In genomic region chr12:4151362-4152121, GRCh38 we compare ENCODE assay signal across 1 cellular context.
TF ChIP-seq lines count a peak whose summit lies in the region.

No MANE protein-coding gene starts in this region.

TF ChIP-seq in SK-N-SH, 30 proteins besides CTCF, POLR2A, EP300 and RAD21:
- TF ChIP-seq USF1 (IDR thresholded peaks at IDR 0.05; ENCODE audit: borderline replicate concordance, low read depth) (no peak), YY1 (IDR thresholded peaks at IDR 0.05; ENCODE audit: low read depth) (no peak), USF2 (IDR thresholded peaks at IDR 0.05; ENCODE audit: borderline replicate concordance, low read depth, low read length) (no peak), GATA2 (CRISPR knock-in tag; IDR thresholded peaks at IDR 0.05) (no peak), RXRA (IDR thresholded peaks at IDR 0.05; ENCODE audit: borderline replicate concordance, low read depth) (no peak)
- TF ChIP-seq, protein P1, sequence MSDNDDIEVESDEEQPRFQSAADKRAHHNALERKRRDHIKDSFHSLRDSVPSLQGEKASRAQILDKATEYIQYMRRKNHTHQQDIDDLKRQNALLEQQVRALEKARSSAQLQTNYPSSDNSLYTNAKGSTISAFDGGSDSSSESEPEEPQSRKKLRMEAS (IDR thresholded peaks at IDR 0.05; ENCODE audit: low read depth), result no peak
- TF ChIP-seq, protein P2, sequence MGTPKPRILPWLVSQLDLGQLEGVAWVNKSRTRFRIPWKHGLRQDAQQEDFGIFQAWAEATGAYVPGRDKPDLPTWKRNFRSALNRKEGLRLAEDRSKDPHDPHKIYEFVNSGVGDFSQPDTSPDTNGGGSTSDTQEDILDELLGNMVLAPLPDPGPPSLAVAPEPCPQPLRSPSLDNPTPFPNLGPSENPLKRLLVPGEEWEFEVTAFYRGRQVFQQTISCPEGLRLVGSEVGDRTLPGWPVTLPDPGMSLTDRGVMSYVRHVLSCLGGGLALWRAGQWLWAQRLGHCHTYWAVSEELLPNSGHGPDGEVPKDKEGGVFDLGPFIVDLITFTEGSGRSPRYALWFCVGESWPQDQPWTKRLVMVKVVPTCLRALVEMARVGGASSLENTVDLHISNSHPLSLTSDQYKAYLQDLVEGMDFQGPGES (IDR thresholded peaks at IDR 0.05; ENCODE audit: low read depth, low read length), result no peak
